16 cellular contexts compared by ENCODE assay signal in the genomic region with DNA sequence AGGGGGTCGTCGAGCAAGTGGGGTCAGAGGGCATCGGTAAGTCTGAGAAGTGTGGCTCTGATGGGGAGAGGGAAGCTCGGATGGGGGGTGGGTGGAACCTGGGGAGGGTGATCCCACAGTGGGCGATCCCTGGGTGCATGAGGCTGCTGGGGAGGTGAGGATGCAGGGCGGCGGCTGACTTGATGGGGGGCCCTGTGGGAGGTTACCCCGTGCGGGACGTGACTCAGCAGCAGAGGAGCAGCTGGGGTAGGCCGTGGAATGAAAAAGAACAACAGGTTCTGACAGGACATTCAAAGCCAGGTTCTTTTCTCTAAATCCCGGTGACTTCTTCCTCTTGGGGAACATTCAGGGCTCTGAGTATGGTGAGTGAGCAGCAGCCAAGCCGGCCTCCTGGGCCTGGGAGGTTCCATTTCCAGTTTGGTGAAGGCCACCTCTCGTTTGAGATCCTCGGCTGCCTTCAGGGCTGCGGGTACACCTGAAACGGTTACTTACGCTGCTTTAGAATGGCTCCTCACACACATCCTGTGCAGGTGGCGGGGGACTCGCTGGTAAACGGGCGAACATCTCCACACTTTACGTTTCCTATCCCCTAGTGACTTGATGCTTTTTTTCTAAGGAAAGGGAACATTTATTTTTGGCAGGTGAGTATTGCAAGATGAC.
"Had no signal": no experiment of that assay in that cellular context is flagged by ENCODE, and none has a peak within 500 bp of the region (broad histone marks: within the 10 kb centered on the region; RNA-seq: fewer than 3 reads in every experiment).

No MANE protein-coding gene starts in this region.

- H3K27ac ChIP-seq: cardiac muscle cell, suprapubic skin, transverse colon, WERI-Rb-1 had no signal

- DNase-seq: activated CD4-positive, alpha-beta T cell treated with anti-CD3 and anti-CD28 coated beads, Interleukin-2, amount 50 U/mL, for 4 hours; activated gamma-delta T cell; dermis blood vessel endothelial cell; effector memory CD4-positive, alpha-beta T cell; foreskin fibroblast; hippocampal formation; mammary epithelial cell; midbrain; nephron progenitor cell; occipital lobe; retina; stimulated activated naive CD8-positive, alpha-beta T cell treated with anti-CD3 and anti-CD28 coated beads, Interleukin-15, amount 100 ng/mL, for 72 hours; transverse colon; WERI-Rb-1 had no signal

- H3K4me3 ChIP-seq: cardiac muscle cell, suprapubic skin, transverse colon had no signal

- H3K27me3 ChIP-seq: cardiac muscle cell, suprapubic skin, transverse colon had no signal

- ATAC-seq: stimulated activated naive CD8-positive, alpha-beta T cell treated with anti-CD3 and anti-CD28 coated beads, Interleukin-15, amount 100 ng/mL, for 72 hours had no signal

- H3K36me3 ChIP-seq: cardiac muscle cell, transverse colon, WERI-Rb-1 had no signal

- H3K9me3 ChIP-seq: suprapubic skin, transverse colon had no signal
